In the genomic region with DNA sequence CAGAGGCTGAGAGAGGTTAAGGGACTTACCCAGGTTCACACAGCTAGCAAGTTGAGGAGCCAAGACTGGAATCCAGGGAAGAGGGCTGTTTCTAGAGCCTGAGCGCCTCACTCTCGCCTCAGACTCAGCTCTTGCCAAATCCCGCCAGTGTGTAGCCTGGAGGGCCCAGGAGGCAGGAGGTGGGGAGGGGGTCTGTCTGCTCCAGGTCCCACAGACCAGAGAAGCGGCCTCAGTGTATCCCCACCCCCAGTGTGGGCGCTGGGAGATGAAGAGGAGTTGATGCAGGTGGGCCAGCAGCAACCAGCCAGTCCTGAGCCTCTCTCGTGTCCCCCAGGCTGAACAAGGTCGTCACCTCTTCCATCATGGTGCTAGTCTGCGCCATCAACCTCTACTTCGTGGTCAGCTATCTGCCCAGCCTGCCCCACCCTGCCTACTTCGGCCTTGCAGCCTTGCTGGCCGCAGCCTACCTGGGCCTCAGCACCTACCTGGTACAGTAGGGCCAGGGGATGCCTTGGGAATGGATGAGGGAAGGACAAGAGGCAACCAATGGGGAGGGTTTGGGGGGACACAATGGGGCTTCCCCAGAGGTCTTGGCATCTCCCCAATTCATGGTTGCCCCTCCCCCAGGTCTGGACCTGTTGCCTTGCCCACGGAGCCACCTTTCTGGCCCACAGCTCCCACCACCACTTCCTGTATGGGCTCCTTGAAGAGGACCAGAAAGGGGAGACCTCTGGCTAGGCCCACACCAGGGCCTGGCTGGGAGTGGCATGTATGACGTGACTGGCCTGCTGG, we compare ENCODE assay signal across 14 cellular contexts. TPM values are rescaled to one million over a fixed set of nuclear protein-coding genes. Genes with fewer than 3 reads are reported as not detected.
A peak's percentile ranks its signal among the peaks of the same experiment; 100 is the strongest.
DNase-seq lines count a peak whose midpoint lies in the region; ATAC-seq and TF ChIP-seq lines count a peak whose summit lies in the region.
"Had no signal": no experiment of that assay in that cellular context is flagged by ENCODE, and none has a peak within 500 bp of the region (broad histone marks: within the 10 kb centered on the region; RNA-seq: fewer than 3 reads in every experiment).

No MANE protein-coding gene starts in this region.

- TF ChIP-seq POLR2A in stomach (IDR thresholded peaks at IDR 0.05), result no peak

- H3K27ac Mint-ChIP-seq in activated naive CD4-positive, alpha-beta T cell treated with anti-CD3 and anti-CD28 coated beads for 36 hours, result peak overlapping the region; percentile 26

- H3K36me3 ChIP-seq in left lung, result peaks cover 0 to 53% of the 10 kb centered on the region in 2 donors
- H3K36me3 ChIP-seq in stomach, result peaks cover 0 to 5% (median 0%) of the 10 kb centered on the region in 4 donors

- H3K9me3 ChIP-seq in left lung (no peaks in the 10 kb centered on the region), stomach (no peaks in the 10 kb centered on the region)

- H3K36me3 Mint-ChIP-seq in activated naive CD4-positive, alpha-beta T cell treated with anti-CD3 and anti-CD28 coated beads for 36 hours (ENCODE audit: low read depth), result no peaks in the 10 kb centered on the region

- no peak overlapping the region for H3K4me3 Mint-ChIP-seq in activated naive CD4-positive, alpha-beta T cell treated with anti-CD3 and anti-CD28 coated beads for 36 hours

- TF ChIP-seq CTCF in left lung (IDR thresholded peaks at IDR 0.05), result no peak
- TF ChIP-seq CTCF in stomach (IDR thresholded peaks at IDR 0.05), result no peak

- H3K4me3 ChIP-seq in left lung (no peak overlapping the region), stomach (no peak overlapping the region)

- CTCF ChIA-PET in activated naive CD4-positive, alpha-beta T cell treated with anti-CD3 and anti-CD28 coated beads for 36 hours (lab: Charles Lee), result interaction anchor here (0.9 to 1.9 kb wide), 4 partner anchors 21 to 137 kb away, joined by 3 to 10 read pairs (median 6); a partner anchor contains a TSS

- DNase-seq in activated naive CD4-positive, alpha-beta T cell treated with anti-CD3 and anti-CD28 coated beads for 36 hours, result no peak
- no peak for DNase-seq in activated naive CD4-positive, alpha-beta T cell treated with Interleukin-2 at 50 U/mL for 16 hours
- peak; percentile 81 for DNase-seq in OCI-M1 (lab: John Stamatoyannopoulos, UW)
- DNase-seq in left lung, result peak; percentile 44 to 57
- DNase-seq in stomach, result no peak
- no peak for DNase-seq in NCI-H345 (lab: John Stamatoyannopoulos, UW)
- DNase-seq: activated gamma-delta T cell, cortex of kidney, GM23248 had no signal

- no peaks in the 10 kb centered on the region for H3K9me3 Mint-ChIP-seq in activated naive CD4-positive, alpha-beta T cell treated with anti-CD3 and anti-CD28 coated beads for 36 hours

- H3K4me1 ChIP-seq in left lung, result peaks cover 12 to 78% of the 10 kb centered on the region in 2 donors
- H3K4me1 ChIP-seq in stomach, result peaks cover 24 to 50% (median 37%) of the 10 kb centered on the region in 4 donors

- 76 to 81% (median 77%) methylated on average over 10 to 13 of the region's 13 CpGs for WGBS in stomach, 5 donors

- TF ChIP-seq EP300 in stomach (IDR thresholded peaks at IDR 0.05), result no peak

- peaks cover 22% of the 10 kb centered on the region for H3K4me1 Mint-ChIP-seq in activated naive CD4-positive, alpha-beta T cell treated with anti-CD3 and anti-CD28 coated beads for 36 hours (ENCODE audit: low read depth)

- ATAC-seq in left lung (no peak), HG02571 (IDR thresholded peaks at IDR 0.05; ENCODE audit: unreplicated experiment) (no peak), HG03108 (IDR thresholded peaks at IDR 0.05; ENCODE audit: unreplicated experiment) (no peak)

- H3K27me3 ChIP-seq in left lung (no peaks in the 10 kb centered on the region), stomach (no peaks in the 10 kb centered on the region)

- peaks cover 11% of the 10 kb centered on the region for H3K27me3 Mint-ChIP-seq in activated naive CD4-positive, alpha-beta T cell treated with anti-CD3 and anti-CD28 coated beads for 36 hours (ENCODE audit: low read depth)

- H3K27ac ChIP-seq in left lung (peak overlapping the region in 1 of 2 donors; percentile 99), stomach (peak overlapping the region; percentile 20 to 100 (median 98))
- H3K27ac ChIP-seq: parathyroid adenoma had no signal

- intact Hi-C loops in activated naive CD4-positive, alpha-beta T cell treated with anti-CD3 and anti-CD28 coated beads for 36 hours (cut with micrococcal nuclease), result loop anchor here (5.0 to 10.0 kb wide), 3 partner anchors 77 to 860 kb away; a partner anchor contains a TSS
- intact Hi-C loops in left lung (cut with DNase I) (loop anchor here (5.0 to 10.0 kb wide), 2 partner anchors 97 to 120 kb away; a partner anchor contains a TSS), stomach (cut with DNase I; ENCODE audit: low total_unique reads) (loop anchor here (10.0 kb wide), 1 partner anchor 90 kb away; no protein-coding TSS in a partner anchor)

RNA-seq across cellular contexts. Expression of a gene that starts 5.2 kb away (rescaled TPM):
- total RNA-seq in activated naive CD4-positive, alpha-beta T cell treated with anti-CD3 and anti-CD28 coated beads for 36 hours, result 10 to 100 TPM; 26.1 to 26.2 TPM
- total RNA-seq in left lung, result 100 to 1,000 TPM; 122 to 147 TPM
- 100 to 1,000 TPM in 3 of 5 donors, 10 to 100 TPM in 2; 43.3 to 188 (median 128) TPM for total RNA-seq in stomach
- polyA plus RNA-seq in stomach, result 100 to 1,000 TPM in 2 of 3 donors, 10 to 100 TPM in 1; 99.8 to 117 (median 100) TPM

RNA-seq across cellular contexts. Expression of a gene that starts 12.4 kb away (rescaled TPM):
- total RNA-seq in activated naive CD4-positive, alpha-beta T cell treated with anti-CD3 and anti-CD28 coated beads for 36 hours, result not detected
- 100 to 1,000 TPM in 1 of 2 donors, 10 to 100 TPM in 1; 98.2 to 194 TPM for total RNA-seq in left lung
- 10 to 100 TPM in 3 of 5 donors, 1 to 10 TPM in 1, not detected in 1; 8.9 to 20.4 (median 16.9) TPM for total RNA-seq in stomach
- 1 to 10 TPM; 4.2 to 4.7 (median 4.5) TPM for polyA plus RNA-seq in stomach
- total RNA-seq: GM23248 had no signal

RNA-seq across cellular contexts. Expression of a gene that starts 24.4 kb away (rescaled TPM):
- not detected for total RNA-seq in activated naive CD4-positive, alpha-beta T cell treated with anti-CD3 and anti-CD28 coated beads for 36 hours
- total RNA-seq in left lung (under 1 TPM in 1 of 2 donors, not detected in 1; 0.29 TPM), stomach (100 to 1,000 TPM in 1 of 5 donors, 10 to 100 TPM in 2, under 1 TPM in 1, not detected in 1; 0.43 to 120 (median 12.7) TPM)
- polyA plus RNA-seq in stomach, result 1 to 10 TPM in 2 of 3 donors, under 1 TPM in 1; 0.38 to 1.8 (median 1.1) TPM
- total RNA-seq: GM23248, kidney epithelial cell, subcutaneous adipose tissue had no signal
- polyA plus RNA-seq: GM23248 had no signal

RNA-seq across cellular contexts. Expression of a gene that starts 37.8 kb away (rescaled TPM):
- not detected for total RNA-seq in activated naive CD4-positive, alpha-beta T cell treated with anti-CD3 and anti-CD28 coated beads for 36 hours
- 1 to 10 TPM in 1 of 2 donors, under 1 TPM in 1; 0.55 to 3.3 TPM for total RNA-seq in left lung
- not detected for total RNA-seq in stomach
- under 1 TPM; 0.18 to 0.62 (median 0.31) TPM for polyA plus RNA-seq in stomach
- total RNA-seq: GM23248, kidney epithelial cell, subcutaneous adipose tissue had no signal
- polyA plus RNA-seq: GM23248 had no signal

Comparison
In these comparisons a context has a peak if more than half of its experiments do, and no peak if none do; other contexts are left out.
1. DNase-seq: peak in OCI-M1 (single experiment) and left lung (2 of 2); none in activated naive CD4-positive, alpha-beta T cell treated with anti-CD3 and anti-CD28 coated beads for 36 hours (single experiment), activated naive CD4-positive, alpha-beta T cell treated with Interleukin-2 at 50 U/mL for 16 hours (single experiment), stomach (single experiment) and NCI-H345 (single experiment).
2. RNA of a gene that starts 12.4 kb away (total RNA-seq): 98.2 to 194 TPM in left lung; 8.9 to 20.4 TPM in stomach and not detected in activated naive CD4-positive, alpha-beta T cell treated with anti-CD3 and anti-CD28 coated beads for 36 hours; every median in the first group is over 4 times any median in the second.